ENCODE assay signal across 8 cellular contexts in the genomic region with DNA sequence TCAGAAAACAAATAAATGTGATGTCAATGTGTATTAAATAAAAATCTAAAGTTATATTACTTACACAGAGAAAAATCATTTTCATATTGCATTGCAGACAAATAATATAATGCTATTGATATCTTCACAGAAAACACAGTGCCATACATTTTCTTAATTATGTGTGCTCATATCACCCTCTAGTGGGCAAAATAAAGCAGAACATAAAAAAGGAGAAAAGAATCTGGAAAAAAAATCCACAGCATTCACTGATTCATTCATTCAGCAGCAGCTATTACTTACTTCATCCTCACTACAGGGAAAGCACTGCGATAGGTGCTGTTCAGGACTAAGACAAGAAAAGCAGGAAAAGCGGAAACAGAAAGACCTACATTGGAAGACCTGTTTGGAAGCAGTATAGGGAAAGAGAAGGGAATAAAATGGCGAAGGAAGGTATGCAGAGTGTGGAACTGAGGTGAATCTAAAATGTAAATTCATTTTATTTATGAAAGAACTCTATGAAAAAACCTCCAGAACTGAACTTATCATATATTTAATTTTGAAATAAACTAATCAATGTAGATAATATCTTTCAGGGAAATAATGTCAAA.
A peak's percentile ranks its signal among the peaks of the same experiment; 100 is the strongest.
DNase-seq lines count a peak whose midpoint lies in the region; ATAC-seq, FAIRE-seq and TF ChIP-seq lines count a peak whose summit lies in the region.

No MANE protein-coding gene starts in this region.

- H3K27me3 Mint-ChIP-seq in type B pancreatic cell = no peaks in the 10 kb centered on the region

- TF ChIP-seq CTCF in D721Med (IDR thresholded peaks at IDR 0.05; ENCODE audit: insufficient read depth, missing control alignments) (peak; percentile 70), type B pancreatic cell (conservative IDR thresholded peaks at IDR 0.05) (peak; percentile 84)

- H3K4me1 Mint-ChIP-seq in type B pancreatic cell (ENCODE audit: unreplicated experiment) = no peaks in the 10 kb centered on the region

- no peak for DNase-seq in D721Med (ENCODE audit: insufficient read length, low spot score)
- peak; percentile 64 to 71 for DNase-seq in Kasumi-1 (lab: John Stamatoyannopoulos, UW)
- peak; percentile 44 for DNase-seq in SW480 (ENCODE audit: low spot score)
- DNase-seq in glomerular visceral epithelial cell (ENCODE audit: extremely low spot score) = peak; percentile 27
- DNase-seq in type B pancreatic cell (ENCODE audit: extremely low spot score, unreplicated experiment) = no peak
- DNase-seq in epidermal melanocyte (ENCODE audit: insufficient read length, low spot score) = no peak

- H3K4me3 Mint-ChIP-seq in type B pancreatic cell = no peak overlapping the region

- peak; percentile 79 for FAIRE-seq in D721Med (lab: Jason Lieb, UNC)

- no peaks in the 10 kb centered on the region for H3K9me3 Mint-ChIP-seq in type B pancreatic cell

- ATAC-seq in GM19351 (IDR thresholded peaks at IDR 0.05; ENCODE audit: unreplicated experiment) (peak; percentile 75), GM19324 (IDR thresholded peaks at IDR 0.05; ENCODE audit: low FRiP score, unreplicated experiment) (no peak)

- H3K36me3 Mint-ChIP-seq in type B pancreatic cell = no peaks in the 10 kb centered on the region

- H3K27ac Mint-ChIP-seq in type B pancreatic cell = no peak overlapping the region

Comparison
In these comparisons a context has a peak if more than half of its experiments do, and no peak if none do; other contexts are left out.
1. DNase-seq: peak in Kasumi-1 (2 of 2), SW480 (single experiment) and glomerular visceral epithelial cell (single experiment); none in D721Med (single experiment), type B pancreatic cell (single experiment) and epidermal melanocyte (single experiment).